Comparison of ENCODE assay signal across 22 cellular contexts in genomic region chr10:62661143-62661542, GRCh38.
"Had no signal": no experiment of that assay in that cellular context is flagged by ENCODE, and none has a peak within 500 bp of the region (broad histone marks: within the 10 kb centered on the region; RNA-seq: fewer than 3 reads in every experiment).

No MANE protein-coding gene starts in this region.

- H3K36me3 ChIP-seq: gastroesophageal sphincter, heart left ventricle, neural progenitor cell, right lobe of liver, thoracic aorta, tibial nerve, upper lobe of left lung had no signal

- H3K27me3 ChIP-seq: gastroesophageal sphincter, heart left ventricle, neural progenitor cell, right lobe of liver, tibial nerve, upper lobe of left lung had no signal

- H2AFZ ChIP-seq: hepatocyte, neural progenitor cell, parathyroid adenoma had no signal

- DNase-seq: cortex of kidney; effector memory CD8-positive, alpha-beta T cell; foreskin fibroblast; heart left ventricle; kidney; mesendoderm; midbrain; naive thymus-derived CD4-positive, alpha-beta T cell; right lobe of liver; small intestine; stimulated activated CD4-positive, alpha-beta T cell treated with anti-CD3 and anti-CD28 coated beads, Interleukin-15, amount 100 ng/mL, for 24 hours; stimulated activated CD4-positive, alpha-beta T cell treated with anti-CD3 and anti-CD28 coated beads, Interleukin-2, amount 100 ng/mL, for 48 hours; stimulated activated naive B cell treated with anti-CD40 and anti-IgM and Interleukin-4, amounts not matched to agents 10 μg/mL and 1 μg/mL and 100 μg/mL, for 72 hours; upper lobe of left lung had no signal

- FAIRE-seq: endometrium, kidney, small intestine, urothelium cell line had no signal

- H3K9ac ChIP-seq: neural progenitor cell, parathyroid adenoma had no signal

- H3K4me3 ChIP-seq: gastroesophageal sphincter, heart left ventricle, hepatocyte, neural progenitor cell, right lobe of liver, thoracic aorta, tibial nerve, upper lobe of left lung had no signal

- H3K79me2 ChIP-seq: hepatocyte, parathyroid adenoma had no signal

- H3K9me3 ChIP-seq: gastroesophageal sphincter, heart left ventricle, right lobe of liver, thoracic aorta, tibial nerve, upper lobe of left lung had no signal

- H3K4me2 ChIP-seq: hepatocyte, neural progenitor cell had no signal

- H3K4me1 ChIP-seq: gastroesophageal sphincter, neural progenitor cell, parathyroid adenoma, right lobe of liver, upper lobe of left lung had no signal

- H3K27ac ChIP-seq: gastroesophageal sphincter, heart left ventricle, hepatocyte, neural progenitor cell, parathyroid adenoma, right lobe of liver, thoracic aorta, tibial nerve, upper lobe of left lung had no signal
